ENCODE assay signal across 23 cellular contexts in genomic region chr19:43310221-43310620, GRCh38. TPM values are rescaled to one million over a fixed set of nuclear protein-coding genes. Genes with fewer than 3 reads are reported as not detected.
"Had no signal": no experiment of that assay in that cellular context is flagged by ENCODE, and none has a peak within 500 bp of the region (broad histone marks: within the 10 kb centered on the region; RNA-seq: fewer than 3 reads in every experiment).

No MANE protein-coding gene starts in this region.

- H3K4me1 ChIP-seq: gastrocnemius medialis, heart right ventricle, psoas muscle, right lobe of liver, suprapubic skin, thyroid gland had no signal

- H3K9me3 Mint-ChIP-seq: stimulated activated effector memory CD8-positive, alpha-beta T cell treated with anti-CD3 and anti-CD28 coated beads, Interleukin-12 subunit alpha, Interleukin-12 subunit beta, amount 100 ng/mL, for 72 hours; type B pancreatic cell had no signal

- H3K36me3 ChIP-seq: gastrocnemius medialis, heart right ventricle, neutrophil, right lobe of liver, suprapubic skin, thyroid gland had no signal

- H3K27ac Mint-ChIP-seq: naive thymus-derived CD8-positive, alpha-beta T cell; stimulated activated effector memory CD8-positive, alpha-beta T cell treated with anti-CD3 and anti-CD28 coated beads, Interleukin-12 subunit alpha, Interleukin-12 subunit beta, amount 100 ng/mL, for 72 hours; type B pancreatic cell had no signal

- DNase-seq: erythroblast; gastrocnemius medialis; heart right ventricle; hypothalamus; mucosa of descending colon; naive thymus-derived CD8-positive, alpha-beta T cell; psoas muscle; retina; right lobe of liver; stimulated activated CD4-positive, alpha-beta T cell treated with anti-CD3 and anti-CD28 coated beads, Interleukin-4, amount 100 ng/mL, for 1 hour; stimulated activated CD8-positive, alpha-beta memory T cell treated with anti-CD3 and anti-CD28 coated beads, Interleukin-4, amount 100 ng/mL, for 48 hours; stimulated activated naive CD8-positive, alpha-beta T cell treated with anti-CD3 and anti-CD28 coated beads, Interleukin-15, Interleukin-2, amounts not matched to agents 100 U/mL and 50 U/mL, for 24 hours; thyroid gland had no signal

- H3K27me3 ChIP-seq: gastrocnemius medialis, neutrophil, right lobe of liver, thyroid gland had no signal

- H3K4me3 ChIP-seq: gastrocnemius medialis, heart right ventricle, mucosa of descending colon, psoas muscle, right lobe of liver, suprapubic skin, thyroid gland had no signal

- H3K27ac ChIP-seq: gastrocnemius medialis, heart right ventricle, neutrophil, psoas muscle, right lobe of liver, suprapubic skin, thyroid gland had no signal

- FAIRE-seq: islet of Langerhans, urothelium cell line had no signal

- H3K4me3 Mint-ChIP-seq: naive thymus-derived CD8-positive, alpha-beta T cell; stimulated activated effector memory CD8-positive, alpha-beta T cell treated with anti-CD3 and anti-CD28 coated beads, Interleukin-12 subunit alpha, Interleukin-12 subunit beta, amount 100 ng/mL, for 72 hours; type B pancreatic cell had no signal

- H3K27me3 Mint-ChIP-seq: type B pancreatic cell had no signal

- ATAC-seq: gastrocnemius medialis; heart right ventricle; left lobe of liver; mucosa of descending colon; naive thymus-derived CD8-positive, alpha-beta T cell; psoas muscle; right lobe of liver; stimulated activated effector memory CD8-positive, alpha-beta T cell treated with anti-CD3 and anti-CD28 coated beads, Interleukin-12 subunit alpha, Interleukin-12 subunit beta, amount 100 ng/mL, for 72 hours; stimulated activated naive CD8-positive, alpha-beta T cell treated with anti-CD3 and anti-CD28 coated beads, Interleukin-15, Interleukin-2, amounts not matched to agents 100 U/mL and 50 U/mL, for 24 hours had no signal

- H3K36me3 Mint-ChIP-seq: naive thymus-derived CD8-positive, alpha-beta T cell; stimulated activated effector memory CD8-positive, alpha-beta T cell treated with anti-CD3 and anti-CD28 coated beads, Interleukin-12 subunit alpha, Interleukin-12 subunit beta, amount 100 ng/mL, for 72 hours; type B pancreatic cell had no signal

- H3K4me1 Mint-ChIP-seq: naive thymus-derived CD8-positive, alpha-beta T cell; stimulated activated effector memory CD8-positive, alpha-beta T cell treated with anti-CD3 and anti-CD28 coated beads, Interleukin-12 subunit alpha, Interleukin-12 subunit beta, amount 100 ng/mL, for 72 hours had no signal

RNA-seq across cellular contexts. Expression of gene PSG9, which starts 40.9 kb away (rescaled TPM):
- total RNA-seq: gastrocnemius medialis; heart right ventricle; left lobe of liver; lower leg skin; mucosa of descending colon; naive thymus-derived CD8-positive, alpha-beta T cell; osteoblast; psoas muscle; right lobe of liver; suprapubic skin; thyroid gland had no signal
- polyA plus RNA-seq: heart right ventricle; naive thymus-derived CD8-positive, alpha-beta T cell; neural cell; psoas muscle had no signal

RNA-seq across cellular contexts. Expression of gene CD177, which starts 43.3 kb away (rescaled TPM):
- total RNA-seq: naive thymus-derived CD8-positive, alpha-beta T cell; osteoblast had no signal
- polyA plus RNA-seq: naive thymus-derived CD8-positive, alpha-beta T cell; neural cell had no signal
